In genomic region chr19:1652471-1653299, GRCh38 we compare ENCODE assay signal across 8 cellular contexts. TPM values are rescaled to one million over a fixed set of nuclear protein-coding genes. Genes with fewer than 3 reads are reported as not detected.
DNase-seq lines count a peak whose midpoint lies in the region; ATAC-seq and TF ChIP-seq lines count a peak whose summit lies in the region.

Gene TCF3 (minus strand): TSS chr19:1652615. CDS start chr19:1650248, 2,367 bp downstream.

- peak within 1 kb of the TSS; percentile 93 for H3K4me3 Mint-ChIP-seq in osteocyte (ENCODE audit: unreplicated experiment)

- H3K4me1 ChIP-seq in thymus (ENCODE audit: control insufficient read depth, insufficient read depth, low read length): peaks cover 12% of the 10 kb centered on the region

- under 1% methylated on average over 106 of the region's 107 CpGs for WGBS in thymus

- H3K9me3 Mint-ChIP-seq in osteocyte (ENCODE audit: unreplicated experiment): no peaks in the 10 kb centered on the region

- H3K27me3 ChIP-seq in thymus (ENCODE audit: control insufficient read depth, insufficient read depth): no peaks in the 10 kb centered on the region

- H3K27ac Mint-ChIP-seq in osteocyte (ENCODE audit: unreplicated experiment): peak within 1 kb of the TSS; percentile 93

- peaks cover 5% of the 10 kb centered on the region for H3K36me3 Mint-ChIP-seq in osteocyte (ENCODE audit: unreplicated experiment)

- intact Hi-C loops in head of caudate nucleus (cut with DNase I): loop anchor here (2.0 to 5.0 kb wide), 2 partner anchors 45 to 60 kb away; partner anchors contain the start of genes MBD3 and UQCR11

- peak; percentile 61 for ATAC-seq in HG02759 (IDR thresholded peaks at IDR 0.05; ENCODE audit: unreplicated experiment)

- TF ChIP-seq CTCF in GM12864 (IDR thresholded peaks at IDR 0.05; ENCODE audit: low read depth, low read length, missing control alignments): no peak
- no peak for TF ChIP-seq CTCF in osteocyte (IDR thresholded peaks at IDR 0.05)

- peaks cover 21% of the 10 kb centered on the region for H3K36me3 ChIP-seq in thymus (ENCODE audit: control insufficient read depth, insufficient read depth)

- peaks cover 2% of the 10 kb centered on the region for H3K9me3 ChIP-seq in thymus (ENCODE audit: control insufficient read depth)

- H3K4me3 ChIP-seq in GM12864 (ENCODE audit: low read depth, low read length) (peak within 1 kb of the TSS; percentile 92), thymus (ENCODE audit: low read length) (peak within 1 kb of the TSS; percentile 98)

- H3K4me1 Mint-ChIP-seq in osteocyte (ENCODE audit: unreplicated experiment): peaks cover 30% of the 10 kb centered on the region

- H3K27me3 Mint-ChIP-seq in osteocyte (ENCODE audit: unreplicated experiment): no peaks in the 10 kb centered on the region

- peak within 1 kb of the TSS; percentile 100 for H3K27ac ChIP-seq in thymus (ENCODE audit: low read depth)

- peak; percentile 96 for DNase-seq in GM12864 (ENCODE audit: low read depth)
- peak; percentile 99 to 100 (median 100) for DNase-seq in NCI-H1417 (lab: John Stamatoyannopoulos, UW)
- peak; percentile 93 to 97 for DNase-seq in SW 1271 (lab: John Stamatoyannopoulos, UW)
- peak; percentile 97 for DNase-seq in activated naive CD8-positive, alpha-beta T cell treated with anti-CD3 and anti-CD28 coated beads, Interleukin-2, amount 50 U/mL, for 16 hours (ENCODE audit: low read depth, low spot score)
- peak; percentile 96 to 100 (median 99) for DNase-seq in head of caudate nucleus
- peak; percentile 99 for DNase-seq in osteocyte (ENCODE audit: extremely low spot score, unreplicated experiment)

RNA-seq across cellular contexts. Expression of gene TCF3, which starts in this region (rescaled TPM):
- total RNA-seq in osteocyte: 180 and 189 TPM in 2 replicates
- 81.2 TPM for polyA plus RNA-seq in thymus

Comparison
In these comparisons a context has a peak if more than half of its experiments do, and no peak if none do; other contexts are left out.
1. Peak in every context shown above with its lines: DNase-seq, ATAC-seq, H3K4me3 ChIP-seq and H3K27ac ChIP-seq.